15 cellular contexts compared by ENCODE assay signal in the genomic region with DNA sequence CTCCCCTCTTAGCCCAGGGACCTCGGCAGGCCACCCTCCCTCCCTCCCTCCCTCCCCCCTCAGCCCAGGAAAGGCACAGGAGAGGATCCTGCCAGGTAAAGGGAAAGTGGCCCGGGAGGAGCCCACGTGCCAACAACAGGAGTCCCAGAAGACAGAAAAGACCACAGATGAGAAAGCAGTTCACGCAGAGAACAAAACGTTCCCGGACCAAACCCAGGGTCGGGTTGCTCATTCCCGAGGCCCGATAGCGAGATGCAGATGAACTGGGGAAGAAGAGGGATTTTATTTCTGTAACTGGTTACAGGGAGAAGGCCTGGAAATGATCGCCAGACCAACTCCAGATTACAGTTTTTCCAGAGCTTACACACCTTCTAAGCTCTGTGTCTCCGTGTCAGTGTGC. TPM values are rescaled to one million over a fixed set of nuclear protein-coding genes. Genes with fewer than 3 reads are reported as not detected.
A peak's percentile ranks its signal among the peaks of the same experiment; 100 is the strongest.
DNase-seq lines count a peak whose midpoint lies in the region; ATAC-seq and TF ChIP-seq lines count a peak whose summit lies in the region.
"Had no signal": no experiment of that assay in that cellular context is flagged by ENCODE, and none has a peak within 500 bp of the region (broad histone marks: within the 10 kb centered on the region; RNA-seq: fewer than 3 reads in every experiment).

No MANE protein-coding gene starts in this region.

- H3K36me3 Mint-ChIP-seq in endodermal cell (ENCODE audit: low read depth), result no peaks in the 10 kb centered on the region
- no peaks in the 10 kb centered on the region for H3K36me3 Mint-ChIP-seq in type B pancreatic cell

- TF ChIP-seq CTCF in cardiac muscle cell (IDR thresholded peaks at IDR 0.05; ENCODE audit: low read depth, low read length) (no peak), endodermal cell (conservative IDR thresholded peaks at IDR 0.05) (no peak), type B pancreatic cell (conservative IDR thresholded peaks at IDR 0.05) (no peak)

- H3K27me3 ChIP-seq in cardiac muscle cell (peaks cover 16% of the 10 kb centered on the region), endodermal cell (ENCODE audit: control insufficient read depth, insufficient read depth, low read length, poor library complexity, severe bottlenecking) (peaks cover 18% of the 10 kb centered on the region), mucosa of rectum (ENCODE audit: control insufficient read depth in 2 of 2, insufficient read depth in 2 of 2, low read length in 2 of 2) (peaks cover 3 to 5% of the 10 kb centered on the region in 2 donors)

- H3K4me1 Mint-ChIP-seq in endodermal cell (peaks cover 6% of the 10 kb centered on the region), type B pancreatic cell (ENCODE audit: unreplicated experiment) (peaks cover 13% of the 10 kb centered on the region)

- H3K4me3 Mint-ChIP-seq in endodermal cell (no peak overlapping the region), type B pancreatic cell (peak overlapping the region; percentile 69)

- intact Hi-C loops in cardiac septum (cut with DNase I), result no loop called here

- WGBS in endodermal cell (ENCODE audit: insufficient coverage in 1 of 2, insufficient read length in 1 of 2), 2 experiments, result 46 to 61% methylated on average over 11 to 12 of the region's 12 CpGs

- H3K27me3 Mint-ChIP-seq in endodermal cell (ENCODE audit: insufficient read depth), result peaks cover 8% of the 10 kb centered on the region
- H3K27me3 Mint-ChIP-seq in type B pancreatic cell, result peaks cover 10% of the 10 kb centered on the region

- H3K9me3 ChIP-seq in cardiac muscle cell (ENCODE audit: low read depth) (no peaks in the 10 kb centered on the region), endodermal cell (ENCODE audit: control insufficient read depth, low read length) (no peaks in the 10 kb centered on the region), mucosa of rectum (ENCODE audit: control insufficient read depth in 2 of 2, low read length in 2 of 2) (no peaks in the 10 kb centered on the region)

- H3K27ac Mint-ChIP-seq in endodermal cell (no peak overlapping the region), type B pancreatic cell (peak overlapping the region; percentile 68)

- H3K9ac ChIP-seq in endodermal cell (ENCODE audit: extremely low read depth, low read length, poor library complexity, severe bottlenecking) (no peak overlapping the region), mucosa of rectum (ENCODE audit: low read depth in 1 of 2, low read length in 2 of 2) (peak overlapping the region in 1 of 2 donors; percentile 92)
- H3K9ac ChIP-seq: GM23248 had no signal

- peaks cover 6% of the 10 kb centered on the region for H3K4me1 ChIP-seq in cardiac muscle cell (ENCODE audit: low read depth)
- H3K4me1 ChIP-seq in endodermal cell (ENCODE audit: control insufficient read depth, insufficient read depth, low read length), result peaks cover 10% of the 10 kb centered on the region
- H3K4me1 ChIP-seq in mucosa of rectum (ENCODE audit: control insufficient read depth in 2 of 2, insufficient read depth in 2 of 2, low read length in 2 of 2), result peaks cover 24 to 36% of the 10 kb centered on the region in 2 donors

- H3K27ac ChIP-seq in cardiac muscle cell (peak overlapping the region; percentile 15), endodermal cell (ENCODE audit: low read depth, low read length) (no peak overlapping the region), mucosa of rectum (ENCODE audit: low read depth in 2 of 2, low read length in 2 of 2) (peak overlapping the region; percentile 89 to 93)
- H3K27ac ChIP-seq: GM23248, VCaP had no signal

- H3K9me3 Mint-ChIP-seq in endodermal cell (no peaks in the 10 kb centered on the region), type B pancreatic cell (no peaks in the 10 kb centered on the region)

- no peaks in the 10 kb centered on the region for H3K36me3 ChIP-seq in cardiac muscle cell
- H3K36me3 ChIP-seq in endodermal cell (ENCODE audit: control insufficient read depth, insufficient read depth, low read length), result no peaks in the 10 kb centered on the region
- peaks cover 0 to 6% of the 10 kb centered on the region in 2 donors for H3K36me3 ChIP-seq in mucosa of rectum (ENCODE audit: control insufficient read depth in 2 of 2, insufficient read depth in 2 of 2, low read length in 2 of 2)

- DNase-seq in cardiac muscle cell (ENCODE audit: low read depth in 1 of 2, low spot score in 1 of 2) (peak in 1 of 2 donors; percentile 13), cardiac septum (ENCODE audit: low spot score) (no peak), endodermal cell (peak; percentile 66), type B pancreatic cell (ENCODE audit: extremely low spot score, unreplicated experiment) (no peak), superior temporal gyrus (ENCODE audit: extremely low spot score) (no peak)
- DNase-seq: activated naive CD4-positive, alpha-beta T cell; GM23248; KG1; NCI-H226; stimulated activated CD4-positive, alpha-beta T cell treated with anti-CD3 and anti-CD28 coated beads, Interleukin-4, amount 100 ng/mL, for 24 hours had no signal

- no peak overlapping the region for H3K4me3 ChIP-seq in cardiac muscle cell
- no peak overlapping the region for H3K4me3 ChIP-seq in endodermal cell (ENCODE audit: low read length)
- peak overlapping the region in 1 of 2 donors; percentile 48 for H3K4me3 ChIP-seq in mucosa of rectum (ENCODE audit: low read length in 2 of 2)
- H3K4me3 ChIP-seq: GM23248 had no signal

- ATAC-seq in HG03460 (IDR thresholded peaks at IDR 0.05; ENCODE audit: unreplicated experiment) (no peak), GM18517 (IDR thresholded peaks at IDR 0.05; ENCODE audit: unreplicated experiment) (no peak)

RNA-seq across cellular contexts. Expression of a gene that starts 0.9 kb away (rescaled TPM):
- 0.56 and 1.8 TPM in 2 replicates for total RNA-seq in cardiac muscle cell
- polyA plus RNA-seq in cardiac muscle cell, result 0.13 and 1.6 TPM in 2 replicates
- total RNA-seq in cardiac septum, result not detected
- total RNA-seq in endodermal cell, result 1 to 10 TPM; 1.2 TPM
- polyA plus RNA-seq in endodermal cell (2013, experiment 1 of 2), result 0.36 TPM
- 0.70 TPM for polyA plus RNA-seq in endodermal cell (2013, experiment 2 of 2)
- total RNA-seq in type B pancreatic cell (ENCODE audit: low replicate concordance), result 0.19 and 0.51 TPM in 2 replicates
- total RNA-seq: GM23248 had no signal
- polyA plus RNA-seq: GM23248 had no signal

RNA-seq across cellular contexts. Expression of a gene that starts 31.4 kb away (rescaled TPM):
- total RNA-seq in cardiac muscle cell (0.18 and 1.2 TPM in 2 replicates), cardiac septum (not detected), endodermal cell (under 1 TPM; 0.57 to 0.91 TPM), type B pancreatic cell (ENCODE audit: low replicate concordance) (0.19 and 0.29 TPM in 2 replicates)
- polyA plus RNA-seq in cardiac muscle cell, result not detected in 2 replicates
- not detected for polyA plus RNA-seq in endodermal cell (2013, experiment 1 of 2)
- not detected for polyA plus RNA-seq in endodermal cell (2013, experiment 2 of 2)
- total RNA-seq: GM23248, urinary bladder had no signal
- polyA plus RNA-seq: GM23248, urinary bladder had no signal

RNA-seq across cellular contexts. Expression of a gene that starts 50.6 kb away (rescaled TPM):
- total RNA-seq in cardiac muscle cell, result not detected in 2 replicates
- not detected in 2 replicates for polyA plus RNA-seq in cardiac muscle cell
- 2.0 TPM for total RNA-seq in cardiac septum
- total RNA-seq in endodermal cell, result under 1 TPM in 1 of 2 donors, not detected in 1; 0.20 TPM
- not detected for polyA plus RNA-seq in endodermal cell (2013, experiment 1 of 2)
- polyA plus RNA-seq in endodermal cell (2013, experiment 2 of 2), result not detected
- total RNA-seq in type B pancreatic cell (ENCODE audit: low replicate concordance), result not detected in 2 replicates
- total RNA-seq: GM23248, urinary bladder had no signal
- polyA plus RNA-seq: GM23248 had no signal
